17 cellular contexts compared by ENCODE assay signal in the genomic region with DNA sequence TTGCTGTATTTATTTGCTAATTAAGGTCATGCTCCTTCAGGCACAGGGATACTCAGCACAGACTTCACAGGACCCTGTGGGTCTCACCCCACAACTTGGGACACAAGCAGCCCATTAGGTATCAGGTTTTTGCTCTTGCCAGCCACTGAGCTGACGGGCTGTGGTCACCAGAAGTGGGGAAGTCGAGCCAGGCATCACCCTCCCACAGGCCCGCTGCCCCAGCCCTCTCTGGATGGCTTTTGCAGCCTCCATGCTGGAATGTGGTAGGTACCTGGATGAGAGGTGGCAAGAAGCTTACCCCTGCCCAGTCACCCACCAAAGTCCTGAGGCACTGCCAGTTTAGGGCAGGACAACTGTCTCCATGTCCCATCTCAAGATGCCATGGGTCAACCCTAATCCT.
DNase-seq lines count a peak whose midpoint lies in the region; ATAC-seq and TF ChIP-seq lines count a peak whose summit lies in the region.
"Had no signal": no experiment of that assay in that cellular context is flagged by ENCODE, and none has a peak within 500 bp of the region (broad histone marks: within the 10 kb centered on the region; RNA-seq: fewer than 3 reads in every experiment).

No MANE protein-coding gene starts in this region.

- H4K91ac ChIP-seq in H9 (ENCODE audit: insufficient read length, low read depth, low read length) (no peak overlapping the region), neuronal stem cell (ENCODE audit: low read depth, low read length, poor library complexity) (no peak overlapping the region)

- H3K4me3 ChIP-seq in neuronal stem cell (ENCODE audit: low read length in 2 of 2) = no peak overlapping the region
- H3K4me3 ChIP-seq: GM12878, GM23248 had no signal

- no peak overlapping the region for H3K4ac ChIP-seq in H9 (ENCODE audit: low read depth, low read length)
- H3K4ac ChIP-seq in neuronal stem cell (ENCODE audit: low read length) = no peak overlapping the region

- no peaks in the 10 kb centered on the region for H3K27me3 ChIP-seq in H9 (ENCODE audit: insufficient read depth, low read length)
- H3K27me3 ChIP-seq in neuronal stem cell (ENCODE audit: control insufficient read depth in 3 of 3, insufficient read depth in 3 of 3, low read depth in 1 of 3, low read length in 3 of 3) = no peaks in the 10 kb centered on the region

- POLR2A ChIA-PET in WTC11 (lab: Charles Lee) = no interaction called here

- H4K8ac ChIP-seq in H9 (replicated peaks; ENCODE audit: insufficient read length, low read depth, low read length) (no peak overlapping the region), neuronal stem cell (ENCODE audit: low read depth, low read length) (no peak overlapping the region)

- no peaks in the 10 kb centered on the region for H3K79me2 ChIP-seq in H9 (ENCODE audit: insufficient read depth, low read length)

- H3K36me3 ChIP-seq in neuronal stem cell (replicated peaks in 1 of 2; ENCODE audit: control insufficient read depth in 2 of 2, insufficient read depth in 2 of 2, low read length in 2 of 2) = no peaks in the 10 kb centered on the region

- H2AK5ac ChIP-seq in H9 (ENCODE audit: insufficient read length, low read length) = no peak overlapping the region
- peak overlapping the region; percentile 53 for H2AK5ac ChIP-seq in neuronal stem cell (ENCODE audit: low read depth, low read length)

- H2AFZ ChIP-seq in H9 (ENCODE audit: low read length) (no peak overlapping the region), neuronal stem cell (ENCODE audit: low read length) (no peak overlapping the region)
- H2AFZ ChIP-seq: GM23248 had no signal

- H2BK120ac ChIP-seq in H9 (ENCODE audit: low read depth, low read length, poor library complexity, severe bottlenecking) (no peak overlapping the region), neuronal stem cell (ENCODE audit: low read depth, low read length) (no peak overlapping the region)

- CTCF ChIA-PET in WTC11 (lab: Charles Lee) = no interaction called here

- H3K4me1 Mint-ChIP-seq in H9 (peaks cover 21 to 31% of the 10 kb centered on the region in 2 experiments), WTC11 (peaks cover 27% of the 10 kb centered on the region), nephron progenitor cell (no peaks in the 10 kb centered on the region)

- H3T11ph ChIP-seq in H9 (ENCODE audit: low read length) = no peak overlapping the region

- no CpG with 5 or more reads among the region's 3 CpGs for WGBS in H9 (ENCODE audit: extremely low coverage, insufficient read length, low lambda C conversion rate)
- WGBS in neuronal stem cell (ENCODE audit: extremely low coverage in 2 of 2, insufficient read length in 2 of 2, insufficient replicate concordance in 1 of 2), 2 donors = no CpG with 5 or more reads among the region's 3 CpGs

- peaks cover 0 to 1% (median 0%) of the 10 kb centered on the region in 3 experiments; a peak in 1 of 7 replicates for H3K36me3 Mint-ChIP-seq in H9 (ENCODE audit: insufficient read depth in 1 of 3, low read depth in 3 of 3)
- H3K36me3 Mint-ChIP-seq in WTC11 = no peaks in the 10 kb centered on the region
- no peaks in the 10 kb centered on the region for H3K36me3 Mint-ChIP-seq in nephron progenitor cell (ENCODE audit: low read depth)

- no peak overlapping the region for H3K9ac ChIP-seq in H9 (ENCODE audit: extremely low read depth, insufficient read length, low read length)
- no peak overlapping the region for H3K9ac ChIP-seq in neuronal stem cell (ENCODE audit: low read depth, low read length, poor library complexity)
- H3K9ac ChIP-seq: GM23248 had no signal

- TF ChIP-seq CTCF in H9 (conservative IDR thresholded peaks at IDR 0.05) (no peak), WTC11 (IDR thresholded peaks at IDR 0.05) (no peak), nephron progenitor cell (IDR thresholded peaks at IDR 0.05) (no peak)

- H2BK12ac ChIP-seq in H9 (ENCODE audit: insufficient read length, low read depth, low read length) (no peak overlapping the region), neuronal stem cell (ENCODE audit: low read length) (peak overlapping the region; percentile 30)

- H3K14ac ChIP-seq in H9 (ENCODE audit: insufficient read depth, low read length) (no peak overlapping the region), neuronal stem cell (ENCODE audit: low read length) (no peak overlapping the region)

- H2BK5ac ChIP-seq in H9 (ENCODE audit: insufficient read length, low read length) = no peak overlapping the region
- peak overlapping the region; percentile 79 for H2BK5ac ChIP-seq in neuronal stem cell (ENCODE audit: low read length)

- H3K56ac ChIP-seq in H9 (ENCODE audit: insufficient read length, low read depth, low read length) = no peak overlapping the region

- H3K9me3 ChIP-seq in H9 (ENCODE audit: control insufficient read depth, low read depth, low read length) (no peaks in the 10 kb centered on the region), neuronal stem cell (replicated peaks in 1 of 2; ENCODE audit: control insufficient read depth in 2 of 2, insufficient read depth in 1 of 2, low read depth in 1 of 2, low read length in 2 of 2) (no peaks in the 10 kb centered on the region)

- H3K4me1 ChIP-seq in H9 (ENCODE audit: insufficient read depth, low read length) (no peaks in the 10 kb centered on the region), neuronal stem cell (ENCODE audit: control insufficient read depth in 2 of 2, insufficient read depth in 1 of 2, low read depth in 1 of 2, low read length in 2 of 2) (no peaks in the 10 kb centered on the region)

- H3K9me3 Mint-ChIP-seq in H9 (no peaks in the 10 kb centered on the region), WTC11 (no peaks in the 10 kb centered on the region), nephron progenitor cell (no peaks in the 10 kb centered on the region)

- H4K5ac ChIP-seq in H9 (ENCODE audit: insufficient read length, low read depth, low read length) = no peak overlapping the region

- no peaks in the 10 kb centered on the region for H3K23me2 ChIP-seq in H9 (ENCODE audit: insufficient read length, low read depth, low read length, poor library complexity, severe bottlenecking)

- H3K27ac Mint-ChIP-seq in H9 (peak overlapping the region in 2 of 3 experiments; percentile 63 to 65; a peak in 5 of 7 replicates), WTC11 (no peak overlapping the region), nephron progenitor cell (peak overlapping the region; percentile 12)

- H3K4me3 Mint-ChIP-seq in H9 (no peak overlapping the region), WTC11 (no peak overlapping the region), nephron progenitor cell (no peak overlapping the region)

- no peaks in the 10 kb centered on the region for H4K20me1 ChIP-seq in H9 (ENCODE audit: control insufficient read depth, insufficient read depth, insufficient read length)

- no peak overlapping the region for H3K23ac ChIP-seq in H9 (ENCODE audit: insufficient read length, low read depth, low read length)
- no peak overlapping the region for H3K23ac ChIP-seq in neuronal stem cell (ENCODE audit: low read depth, low read length, poor library complexity)

- H3K27ac ChIP-seq in H9 (ENCODE audit: insufficient read length, low read depth, low read length) (no peak overlapping the region), neuronal stem cell (replicated peaks; ENCODE audit: low read length) (no peak overlapping the region)
- H3K27ac ChIP-seq: GM23248 had no signal

- DNase-seq in H9 = no peak
- no peak for DNase-seq in WTC11 (ENCODE audit: low spot score)
- no peak for DNase-seq in nephron progenitor cell
- DNase-seq in neuronal stem cell (ENCODE audit: low spot score) = no peak
- DNase-seq in SHP77 (lab: John Stamatoyannopoulos, UW) = no peak
- DNase-seq in globus pallidus (ENCODE audit: low spot score) = no peak
- no peak for DNase-seq in occipital lobe (lab: John Stamatoyannopoulos, UW)
- DNase-seq: C1 segment of cervical spinal cord; CD4-positive, alpha-beta memory T cell; COR-L47; DMS153; DMS79; EL; GDM1; GM23248; HCEC 1CT had no signal

- ATAC-seq in WTC11 = peak; percentile 20; the same call in 1 of the 2 replicates
- ATAC-seq: GM12878 had no signal

- H2BK15ac ChIP-seq in H9 (ENCODE audit: low read depth, low read length) (no peak overlapping the region), neuronal stem cell (ENCODE audit: low read length) (no peak overlapping the region)

- H3K79me1 ChIP-seq in H9 (ENCODE audit: insufficient read depth, low read depth, low read length, poor library complexity, severe bottlenecking) (no peaks in the 10 kb centered on the region), neuronal stem cell (ENCODE audit: low read depth, low read length) (no peaks in the 10 kb centered on the region)

- no peak overlapping the region for H2BK20ac ChIP-seq in H9 (ENCODE audit: low read depth, low read length, poor library complexity, severe bottlenecking)

- H3K18ac ChIP-seq in H9 (ENCODE audit: insufficient read length, low read depth, low read length) (no peak overlapping the region), neuronal stem cell (ENCODE audit: low read length) (peak overlapping the region; percentile 38)

- H3K4me2 ChIP-seq in H9 (ENCODE audit: insufficient read depth, insufficient read length, low read length) = no peak overlapping the region
- H3K4me2 ChIP-seq in neuronal stem cell (ENCODE audit: insufficient read depth, low read length, poor library complexity, severe bottlenecking) = no peak overlapping the region

- no peaks in the 10 kb centered on the region for H3K27me3 Mint-ChIP-seq in H9 (ENCODE audit: low read depth)
- no peaks in the 10 kb centered on the region for H3K27me3 Mint-ChIP-seq in WTC11 (ENCODE audit: low read depth)
- no peaks in the 10 kb centered on the region for H3K27me3 Mint-ChIP-seq in nephron progenitor cell (ENCODE audit: low read depth, poor library complexity)
- H3K27me3 Mint-ChIP-seq: CD4-positive, alpha-beta memory T cell had no signal

TF ChIP-seq in WTC11, 78 proteins besides CTCF, POLR2A, EP300 and RAD21 (continues in another document):
- TF ChIP-seq ZNF416 (CRISPR knock-in tag; IDR thresholded peaks at IDR 0.05) (no peak), MXD4 (CRISPR knock-in tag; IDR thresholded peaks at IDR 0.05; ENCODE audit: borderline replicate concordance) (no peak), ESRRA (CRISPR knock-in tag; IDR thresholded peaks at IDR 0.05; ENCODE audit: borderline replicate concordance) (no peak), RELA (CRISPR knock-in tag; IDR thresholded peaks at IDR 0.05; ENCODE audit: borderline replicate concordance) (no peak), ZNF219 (CRISPR knock-in tag; IDR thresholded peaks at IDR 0.05; ENCODE audit: borderline replicate concordance) (no peak), TP53 (CRISPR knock-in tag; IDR thresholded peaks at IDR 0.05) (no peak)
- TF ChIP-seq, protein P1, sequence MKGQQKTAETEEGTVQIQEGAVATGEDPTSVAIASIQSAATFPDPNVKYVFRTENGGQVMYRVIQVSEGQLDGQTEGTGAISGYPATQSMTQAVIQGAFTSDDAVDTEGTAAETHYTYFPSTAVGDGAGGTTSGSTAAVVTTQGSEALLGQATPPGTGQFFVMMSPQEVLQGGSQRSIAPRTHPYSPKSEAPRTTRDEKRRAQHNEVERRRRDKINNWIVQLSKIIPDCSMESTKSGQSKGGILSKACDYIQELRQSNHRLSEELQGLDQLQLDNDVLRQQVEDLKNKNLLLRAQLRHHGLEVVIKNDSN (CRISPR knock-in tag; IDR thresholded peaks at IDR 0.05) = no peak
